In genomic region chr16:89197633-89198416, GRCh38 we compare ENCODE assay signal across 15 cellular contexts. TPM values are rescaled to one million over a fixed set of nuclear protein-coding genes. Genes with fewer than 3 reads are reported as not detected.
"Had no signal": no experiment of that assay in that cellular context is flagged by ENCODE, and none has a peak within 500 bp of the region (broad histone marks: within the 10 kb centered on the region; RNA-seq: fewer than 3 reads in every experiment).

No MANE protein-coding gene starts in this region.

- ATAC-seq: natural killer cell treated with Interleukin-12 subunit alpha and Interleukin-12 subunit beta and Interleukin-15 and Interleukin-18, amount 100 ng/mL, for 72 hours had no signal

- H3K9me3 ChIP-seq: suprapubic skin had no signal

- H3K27ac ChIP-seq: skin epidermis, suprapubic skin had no signal

- DNase-seq: activated CD4-positive, alpha-beta T cell treated with anti-CD3 and anti-CD28 coated beads, Interleukin-2, amount 50 U/mL, for 1 hour; activated naive CD4-positive, alpha-beta T cell treated with anti-CD3 and anti-CD28 coated beads, Interleukin-2, amount 50 U/mL, for 16 hours; activated T-cell treated with anti-CD3 and anti-CD28 coated beads for 4 hours; amniotic stem cell; hippocampal formation; stimulated activated CD4-positive, alpha-beta T cell treated with anti-CD3 and anti-CD28 coated beads, Interleukin-1b, Interleukin-23, amount 100 ng/mL, for 48 hours; stimulated activated naive CD4-positive, alpha-beta T cell had no signal

- H3K4me3 ChIP-seq: lung, skin epidermis, suprapubic skin had no signal

- H3K36me3 ChIP-seq: suprapubic skin had no signal

RNA-seq across cellular contexts. Expression of gene SLC22A31, which starts 2.5 kb away (rescaled TPM):
- total RNA-seq: activated CD8-positive, alpha-beta memory T cell treated with anti-CD3 and anti-CD28 coated beads for 36 hours; omental fat pad had no signal

RNA-seq across cellular contexts. Expression of gene CDH15, which starts 26.3 kb away (rescaled TPM):
- total RNA-seq: activated CD8-positive, alpha-beta memory T cell treated with anti-CD3 and anti-CD28 coated beads for 36 hours; natural killer cell treated with Interleukin-12 subunit alpha and Interleukin-12 subunit beta and Interleukin-15 and Interleukin-18, amount 100 ng/mL, for 72 hours; omental fat pad; T-helper 2 cell treated with Interferon-gamma antibody and Interleukin-4, amounts not matched to agents 100 ng/mL and 5 ng/mL, for 36 hours had no signal
- polyA plus RNA-seq: esophagus had no signal
